11 cellular contexts compared by ENCODE assay signal in the genomic region with DNA sequence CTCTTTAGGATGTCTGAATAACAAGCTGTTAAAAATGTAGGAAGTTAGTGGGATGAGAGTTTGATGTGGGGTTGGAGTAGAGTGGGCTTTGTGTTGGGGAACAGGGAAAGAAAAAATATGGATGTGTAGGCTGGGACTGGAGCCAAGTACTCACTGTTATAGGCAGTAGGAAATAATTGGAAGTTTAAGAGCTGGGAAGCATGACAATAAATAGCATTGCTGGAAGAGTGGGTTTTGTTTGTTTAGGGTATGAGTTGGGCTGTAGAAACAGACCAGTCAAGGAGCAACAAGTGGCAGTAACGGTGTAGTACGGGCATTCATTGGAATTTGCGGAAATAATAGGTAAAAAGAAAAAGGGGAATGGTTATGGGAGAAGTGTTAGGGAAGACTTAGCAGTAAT.
DNase-seq lines count a peak whose midpoint lies in the region; ATAC-seq and TF ChIP-seq lines count a peak whose summit lies in the region.
"Had no signal": no experiment of that assay in that cellular context is flagged by ENCODE, and none has a peak within 500 bp of the region (broad histone marks: within the 10 kb centered on the region; RNA-seq: fewer than 3 reads in every experiment).

No MANE protein-coding gene starts in this region.

- no peaks in the 10 kb centered on the region for H3K36me3 Mint-ChIP-seq in activated naive CD8-positive, alpha-beta T cell treated with anti-CD3 and anti-CD28 coated beads, Interleukin-2, amount 50 U/mL, for 24 hours (ENCODE audit: low read depth)
- peaks cover 5% of the 10 kb centered on the region for H3K36me3 Mint-ChIP-seq in nephron progenitor cell (ENCODE audit: low read depth)

- no peaks in the 10 kb centered on the region for H3K27me3 Mint-ChIP-seq in activated naive CD8-positive, alpha-beta T cell treated with anti-CD3 and anti-CD28 coated beads, Interleukin-2, amount 50 U/mL, for 24 hours
- H3K27me3 Mint-ChIP-seq in nephron progenitor cell (ENCODE audit: low read depth, poor library complexity), result peaks cover 3% of the 10 kb centered on the region

- DNase-seq in NCI-H2227 treated with DMSO at 0.1 percent for 48 hours (lab: John Stamatoyannopoulos, UW) (peak; percentile 16), NCI-H2227 (lab: John Stamatoyannopoulos, UW; ENCODE audit: unreplicated experiment) (no peak), HT-29 (ENCODE audit: low spot score) (peak; percentile 21), nephron progenitor cell (no peak), NCI-H146 treated with DMSO at 0.1 percent for 48 hours (lab: John Stamatoyannopoulos, UW; ENCODE audit: unreplicated experiment) (no peak)
- no peak for DNase-seq in activated naive CD8-positive, alpha-beta T cell treated with anti-CD3 and anti-CD28 coated beads, Interleukin-2, amount 50 U/mL, for 24 hours
- DNase-seq: HFFc6, lower lobe of right lung, occipital lobe had no signal

- no peaks in the 10 kb centered on the region for H3K9me3 Mint-ChIP-seq in activated naive CD8-positive, alpha-beta T cell treated with anti-CD3 and anti-CD28 coated beads, Interleukin-2, amount 50 U/mL, for 24 hours
- peaks cover 47% of the 10 kb centered on the region for H3K9me3 Mint-ChIP-seq in nephron progenitor cell
- H3K9me3 Mint-ChIP-seq: HFFc6 had no signal

- no peak overlapping the region for H3K4me3 Mint-ChIP-seq in activated naive CD8-positive, alpha-beta T cell treated with anti-CD3 and anti-CD28 coated beads, Interleukin-2, amount 50 U/mL, for 24 hours
- peak overlapping the region; percentile 36 for H3K4me3 Mint-ChIP-seq in nephron progenitor cell
- H3K4me3 Mint-ChIP-seq: HFFc6 had no signal

- TF ChIP-seq CTCF in nephron progenitor cell (IDR thresholded peaks at IDR 0.05), result no peak

- H3K27ac Mint-ChIP-seq in activated naive CD8-positive, alpha-beta T cell treated with anti-CD3 and anti-CD28 coated beads, Interleukin-2, amount 50 U/mL, for 24 hours, result peak overlapping the region; percentile 32
- H3K27ac Mint-ChIP-seq in nephron progenitor cell, result peak overlapping the region; percentile 70
- H3K27ac Mint-ChIP-seq: HFFc6 had no signal

- no peak for ATAC-seq in activated naive CD8-positive, alpha-beta T cell treated with anti-CD3 and anti-CD28 coated beads, Interleukin-2, amount 50 U/mL, for 24 hours
- ATAC-seq in GM21515 (IDR thresholded peaks at IDR 0.05; ENCODE audit: unreplicated experiment), result no peak
- ATAC-seq in GM21737 (IDR thresholded peaks at IDR 0.05; ENCODE audit: unreplicated experiment), result no peak

- H3K4me1 Mint-ChIP-seq in activated naive CD8-positive, alpha-beta T cell treated with anti-CD3 and anti-CD28 coated beads, Interleukin-2, amount 50 U/mL, for 24 hours, result peaks cover 44% of the 10 kb centered on the region
- peaks cover 47% of the 10 kb centered on the region for H3K4me1 Mint-ChIP-seq in nephron progenitor cell

Comparison
In these comparisons a context has a peak if more than half of its experiments do, and no peak if none do; other contexts are left out.
1. DNase-seq: peak in NCI-H2227 treated with DMSO at 0.1 percent for 48 hours (single experiment) and HT-29 (single experiment); none in NCI-H2227 (single experiment), activated naive CD8-positive, alpha-beta T cell treated with anti-CD3 and anti-CD28 coated beads, Interleukin-2, amount 50 U/mL, for 24 hours (single experiment), nephron progenitor cell (single experiment) and NCI-H146 treated with DMSO at 0.1 percent for 48 hours (single experiment).